1 cellular context compared by ENCODE assay signal in the genomic region with DNA sequence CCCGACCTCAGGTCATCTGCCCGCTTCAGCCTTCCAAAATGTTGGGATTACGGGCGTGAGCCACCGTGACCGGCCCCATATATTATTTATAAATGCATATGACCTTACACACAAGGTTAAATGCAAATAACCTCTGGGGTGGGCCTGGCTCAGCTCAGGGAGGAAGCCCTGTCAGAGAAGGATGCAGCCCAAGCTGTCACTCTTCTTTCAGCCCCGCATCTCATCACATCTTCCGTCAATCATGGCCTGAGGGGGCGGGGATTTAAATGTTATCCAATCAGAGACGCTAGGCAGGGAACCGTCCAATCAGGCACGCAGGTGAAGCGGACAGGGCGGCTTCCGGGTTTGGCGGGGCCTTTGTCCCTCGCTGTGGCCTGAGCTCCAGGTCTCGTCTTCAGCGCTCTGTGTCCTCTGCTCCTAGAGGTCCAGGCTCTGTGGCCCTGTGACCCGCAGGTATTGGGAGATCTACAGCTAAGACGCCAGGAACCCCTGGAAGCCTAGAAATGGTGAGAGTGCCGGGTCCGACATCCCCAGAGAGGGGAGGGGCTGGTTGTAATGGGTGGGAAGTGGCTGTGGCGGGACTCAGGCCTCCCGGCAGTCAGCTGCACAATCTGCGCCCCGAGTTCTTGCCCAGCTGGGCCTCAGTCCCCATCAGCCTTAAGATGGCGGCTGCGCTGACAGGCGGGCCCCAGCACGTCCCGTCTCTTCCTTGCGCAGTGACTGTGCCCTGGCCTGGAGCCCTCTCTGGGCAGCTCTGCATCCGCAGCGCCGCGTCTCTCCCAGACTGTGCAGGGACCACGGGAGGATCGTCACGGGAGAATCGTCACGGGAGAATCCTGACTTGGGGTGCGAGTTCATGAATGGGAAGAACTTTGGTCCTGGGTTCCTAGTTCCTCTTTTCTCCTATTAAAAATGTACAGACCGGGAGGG.
TF ChIP-seq lines count a peak whose summit lies in the region.

A gene (plus strand): TSS at position 360 of the 930 bp plus-strand sequence. CDS start 144 bp downstream, at position 504.

TF ChIP-seq in HEK293, 187 proteins besides CTCF, POLR2A, EP300 and RAD21 (continued from another document):
- TF ChIP-seq, protein P1, sequence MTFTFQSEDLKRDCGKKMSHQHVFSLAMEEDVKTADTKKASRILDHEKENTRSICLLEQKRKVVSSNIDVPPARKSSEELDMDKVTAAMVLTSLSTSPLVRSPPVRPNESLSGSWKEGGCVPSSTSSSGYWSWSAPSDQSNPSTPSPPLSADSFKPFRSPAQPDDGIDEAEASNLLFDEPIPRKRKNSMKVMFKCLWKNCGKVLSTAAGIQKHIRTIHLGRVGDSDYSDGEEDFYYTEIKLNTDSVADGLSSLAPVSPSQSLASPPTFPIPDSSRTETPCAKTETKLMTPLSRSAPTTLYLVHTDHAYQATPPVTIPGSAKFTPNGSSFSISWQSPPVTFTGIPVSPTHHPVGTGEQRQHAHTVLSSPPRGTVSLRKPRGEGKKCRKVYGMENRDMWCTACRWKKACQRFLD (tag by site-specific recombination; IDR thresholded peaks at IDR 0.05), result no peak
- TF ChIP-seq ZNF654 (tag by site-specific recombination; IDR thresholded peaks at IDR 0.05; ENCODE audit: low read depth) (no peak), ZBTB1 (tag by site-specific recombination; IDR thresholded peaks at IDR 0.05) (no peak), ZNF529 (tag by site-specific recombination; IDR thresholded peaks at IDR 0.05; ENCODE audit: insufficient replicate concordance) (no peak), ZXDB (tag by site-specific recombination; IDR thresholded peaks at IDR 0.05) (no peak; the same call in 1 of the 2 replicates), ZBTB20 (tag by site-specific recombination; IDR thresholded peaks at IDR 0.05) (peak; percentile 47; the same call in 1 of the 2 replicates), ZNF610 (tag by site-specific recombination; IDR thresholded peaks at IDR 0.05; ENCODE audit: borderline replicate concordance) (no peak), SP2 (tag by site-specific recombination; IDR thresholded peaks at IDR 0.05) (peak; percentile 93), EGR2 (tag by site-specific recombination; IDR thresholded peaks at IDR 0.05; ENCODE audit: low read depth) (no peak), KLF9 (tag by site-specific recombination; IDR thresholded peaks at IDR 0.05; ENCODE audit: low read depth) (no peak), ZNF660 (tag by site-specific recombination; IDR thresholded peaks at IDR 0.05) (no peak), IKZF3 (tag by site-specific recombination; IDR thresholded peaks at IDR 0.05) (no peak), YY1 (tag by site-specific recombination; IDR thresholded peaks at IDR 0.05) (no peak), SP3 (tag by site-specific recombination; IDR thresholded peaks at IDR 0.05) (peak; percentile 73), ZNF701 (tag by site-specific recombination; IDR thresholded peaks at IDR 0.05) (no peak), ZFHX2 (tag by site-specific recombination; conservative IDR thresholded peaks at IDR 0.05) (no peak), ZNF830 (tag by site-specific recombination; IDR thresholded peaks at IDR 0.05; ENCODE audit: low read depth) (no peak)
- TF ChIP-seq, protein P2, sequence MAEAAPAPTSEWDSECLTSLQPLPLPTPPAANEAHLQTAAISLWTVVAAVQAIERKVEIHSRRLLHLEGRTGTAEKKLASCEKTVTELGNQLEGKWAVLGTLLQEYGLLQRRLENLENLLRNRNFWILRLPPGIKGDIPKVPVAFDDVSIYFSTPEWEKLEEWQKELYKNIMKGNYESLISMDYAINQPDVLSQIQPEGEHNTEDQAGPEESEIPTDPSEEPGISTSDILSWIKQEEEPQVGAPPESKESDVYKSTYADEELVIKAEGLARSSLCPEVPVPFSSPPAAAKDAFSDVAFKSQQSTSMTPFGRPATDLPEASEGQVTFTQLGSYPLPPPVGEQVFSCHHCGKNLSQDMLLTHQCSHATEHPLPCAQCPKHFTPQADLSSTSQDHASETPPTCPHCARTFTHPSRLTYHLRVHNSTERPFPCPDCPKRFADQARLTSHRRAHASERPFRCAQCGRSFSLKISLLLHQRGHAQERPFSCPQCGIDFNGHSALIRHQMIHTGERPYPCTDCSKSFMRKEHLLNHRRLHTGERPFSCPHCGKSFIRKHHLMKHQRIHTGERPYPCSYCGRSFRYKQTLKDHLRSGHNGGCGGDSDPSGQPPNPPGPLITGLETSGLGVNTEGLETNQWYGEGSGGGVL (tag by site-specific recombination; IDR thresholded peaks at IDR 0.05), result no peak
- TF ChIP-seq, protein P3, sequence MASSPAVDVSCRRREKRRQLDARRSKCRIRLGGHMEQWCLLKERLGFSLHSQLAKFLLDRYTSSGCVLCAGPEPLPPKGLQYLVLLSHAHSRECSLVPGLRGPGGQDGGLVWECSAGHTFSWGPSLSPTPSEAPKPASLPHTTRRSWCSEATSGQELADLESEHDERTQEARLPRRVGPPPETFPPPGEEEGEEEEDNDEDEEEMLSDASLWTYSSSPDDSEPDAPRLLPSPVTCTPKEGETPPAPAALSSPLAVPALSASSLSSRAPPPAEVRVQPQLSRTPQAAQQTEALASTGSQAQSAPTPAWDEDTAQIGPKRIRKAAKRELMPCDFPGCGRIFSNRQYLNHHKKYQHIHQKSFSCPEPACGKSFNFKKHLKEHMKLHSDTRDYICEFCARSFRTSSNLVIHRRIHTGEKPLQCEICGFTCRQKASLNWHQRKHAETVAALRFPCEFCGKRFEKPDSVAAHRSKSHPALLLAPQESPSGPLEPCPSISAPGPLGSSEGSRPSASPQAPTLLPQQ (tag by site-specific recombination; IDR thresholded peaks at IDR 0.05), result peak; percentile 80
- TF ChIP-seq, protein P4, sequence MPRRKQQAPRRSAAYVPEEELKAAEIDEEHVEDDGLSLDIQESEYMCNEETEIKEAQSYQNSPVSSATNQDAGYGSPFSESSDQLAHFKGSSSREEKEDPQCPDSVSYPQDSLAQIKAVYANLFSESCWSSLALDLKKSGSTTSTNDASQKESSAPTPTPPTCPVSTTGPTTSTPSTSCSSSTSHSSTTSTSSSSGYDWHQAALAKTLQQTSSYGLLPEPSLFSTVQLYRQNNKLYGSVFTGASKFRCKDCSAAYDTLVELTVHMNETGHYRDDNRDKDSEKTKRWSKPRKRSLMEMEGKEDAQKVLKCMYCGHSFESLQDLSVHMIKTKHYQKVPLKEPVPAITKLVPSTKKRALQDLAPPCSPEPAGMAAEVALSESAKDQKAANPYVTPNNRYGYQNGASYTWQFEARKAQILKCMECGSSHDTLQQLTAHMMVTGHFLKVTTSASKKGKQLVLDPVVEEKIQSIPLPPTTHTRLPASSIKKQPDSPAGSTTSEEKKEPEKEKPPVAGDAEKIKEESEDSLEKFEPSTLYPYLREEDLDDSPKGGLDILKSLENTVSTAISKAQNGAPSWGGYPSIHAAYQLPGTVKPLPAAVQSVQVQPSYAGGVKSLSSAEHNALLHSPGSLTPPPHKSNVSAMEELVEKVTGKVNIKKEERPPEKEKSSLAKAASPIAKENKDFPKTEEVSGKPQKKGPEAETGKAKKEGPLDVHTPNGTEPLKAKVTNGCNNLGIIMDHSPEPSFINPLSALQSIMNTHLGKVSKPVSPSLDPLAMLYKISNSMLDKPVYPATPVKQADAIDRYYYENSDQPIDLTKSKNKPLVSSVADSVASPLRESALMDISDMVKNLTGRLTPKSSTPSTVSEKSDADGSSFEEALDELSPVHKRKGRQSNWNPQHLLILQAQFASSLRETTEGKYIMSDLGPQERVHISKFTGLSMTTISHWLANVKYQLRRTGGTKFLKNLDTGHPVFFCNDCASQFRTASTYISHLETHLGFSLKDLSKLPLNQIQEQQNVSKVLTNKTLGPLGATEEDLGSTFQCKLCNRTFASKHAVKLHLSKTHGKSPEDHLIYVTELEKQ (tag by site-specific recombination; IDR thresholded peaks at IDR 0.05; ENCODE audit: borderline replicate concordance), result peak; percentile 80; the same call in 1 of the 2 replicates
TF ChIP-seq in HEK293: peak in this region for 13.
